8 cellular contexts compared by ENCODE assay signal in the genomic region with DNA sequence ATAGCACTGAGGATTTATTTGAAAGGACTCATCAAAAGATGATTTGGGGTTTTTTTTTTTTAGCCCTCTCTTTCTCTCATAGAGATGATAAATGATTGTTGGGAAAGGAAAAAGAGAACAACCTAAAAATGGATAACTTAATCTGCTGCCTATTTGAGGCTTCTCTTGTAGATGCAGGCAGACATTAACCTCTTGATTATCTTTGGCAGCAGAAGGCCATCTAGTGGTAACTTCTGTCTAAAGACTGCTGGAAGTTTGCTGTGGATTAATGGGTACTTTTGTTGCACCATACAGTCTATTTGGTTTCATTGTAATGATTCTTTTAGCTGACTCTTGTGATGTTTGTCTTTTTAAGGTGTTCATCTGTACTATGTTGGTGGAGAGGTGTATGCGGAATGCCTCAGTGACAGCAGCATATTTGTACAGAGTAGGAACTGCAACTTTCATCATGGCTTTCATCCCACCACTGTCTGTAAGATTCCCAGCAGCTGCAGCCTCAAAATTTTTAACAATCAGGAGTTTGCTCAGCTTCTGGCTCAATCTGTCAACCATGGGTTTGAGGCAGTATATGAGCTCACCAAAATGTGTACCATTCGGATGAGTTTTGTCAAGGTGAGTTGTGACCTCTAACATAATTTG. TPM values are rescaled to one million over a fixed set of nuclear protein-coding genes. Genes with fewer than 3 reads are reported as not detected.
A peak's percentile ranks its signal among the peaks of the same experiment; 100 is the strongest.
DNase-seq lines count a peak whose midpoint lies in the region; ATAC-seq and TF ChIP-seq lines count a peak whose summit lies in the region.

No MANE protein-coding gene starts in this region.

- ATAC-seq in HG03135 (IDR thresholded peaks at IDR 0.05; ENCODE audit: unreplicated experiment): peak; percentile 77
- ATAC-seq in PC-3: peak; percentile 79

- H2AFZ ChIP-seq in PC-3 (ENCODE audit: low read length): no peak overlapping the region

- no TSS peak for BruUV-seq in PC-3 (replicated peaks; lab: Mats Ljungman, UMichigan)

- no peak for TF ChIP-seq EP300 in ovary (IDR thresholded peaks at IDR 0.05)

- CTCF ChIA-PET in AG04449 (lab: Yijun Ruan, JAX): interaction anchor here (0.6 to 4.7 kb wide), 30 partner anchors 9 to 292 kb away, joined by 3 to 33 read pairs (median 4); a partner anchor contains a TSS
- CTCF ChIA-PET in PC-3 (lab: Charles Lee): interaction anchor here (0.7 kb wide), 2 partner anchors 31 to 54 kb away, joined by 3 to 7 read pairs; no protein-coding TSS in a partner anchor

- H3K36me3 ChIP-seq in PC-3 (ENCODE audit: low read depth, low read length): peaks cover 14% of the 10 kb centered on the region; the same call in 1 of the 2 replicates
- H3K36me3 ChIP-seq in ovary: no peaks in the 10 kb centered on the region

- POLR2A ChIA-PET in AG04449 (lab: Yijun Ruan, JAX) (no interaction called here), PC-3 (lab: Charles Lee; ENCODE audit: unreplicated experiment) (no interaction called here)

- no peak overlapping the region for H3K4me2 ChIP-seq in PC-3 (ENCODE audit: low read length)

- H3K79me2 ChIP-seq in PC-3 (ENCODE audit: low read length): no peaks in the 10 kb centered on the region

- no peaks in the 10 kb centered on the region for H3K9me2 ChIP-seq in PC-3 (replicated peaks; ENCODE audit: low read length)

- intact Hi-C loops in PC-3 (cut with micrococcal nuclease) (loop anchor here (1.0 to 5.0 kb wide), 4 partner anchors 52 to 229 kb away; no protein-coding TSS in a partner anchor), ovary (cut with DNase I) (loop anchor here in 1 of 4 donors (10.0 kb wide), 1 partner anchor 89 kb away; no protein-coding TSS in a partner anchor)

- H3K9ac ChIP-seq in PC-3 (ENCODE audit: low read length): no peak overlapping the region

- H3K4me3 ChIP-seq in AG04449 (ENCODE audit: low read depth, low read length) (no peak overlapping the region), GM12875 (ENCODE audit: low read depth, low read length) (no peak overlapping the region), PC-3 (ENCODE audit: low read length) (no peak overlapping the region), ovary (no peak overlapping the region)

- H3K27me3 ChIP-seq in PC-3 (ENCODE audit: low read length) (no peaks in the 10 kb centered on the region), ovary (no peaks in the 10 kb centered on the region)

- 90 to 94% (median 93%) methylated on average over 2 of the region's 2 CpGs for WGBS in ovary, 3 donors

- H3K27ac ChIP-seq in PC-3 (ENCODE audit: low read length): no peak overlapping the region
- no peak overlapping the region for H3K27ac ChIP-seq in ovary

- H3K9me3 ChIP-seq in PC-3 (ENCODE audit: low read length) (no peaks in the 10 kb centered on the region), ovary (no peaks in the 10 kb centered on the region)

- peaks cover 4% of the 10 kb centered on the region for H3F3A ChIP-seq in PC-3 (ENCODE audit: low read length, unreplicated experiment)

- H4K20me1 ChIP-seq in PC-3 (ENCODE audit: low read length): no peaks in the 10 kb centered on the region

- TF ChIP-seq POLR2A in erythroblast (IDR thresholded peaks at IDR 0.05; ENCODE audit: low read length) (no peak), ovary (IDR thresholded peaks at IDR 0.05) (no peak)

- no peaks in the 10 kb centered on the region for H3K4me1 ChIP-seq in PC-3 (ENCODE audit: insufficient read depth, low read length)
- H3K4me1 ChIP-seq in ovary (ENCODE audit: insufficient read depth): no peaks in the 10 kb centered on the region

- TF ChIP-seq CTCF in AG04449 (IDR thresholded peaks at IDR 0.05; ENCODE audit: insufficient read depth, low read length, missing control alignments) (peak; percentile 71), GM12875 (IDR thresholded peaks at IDR 0.05; ENCODE audit: borderline replicate concordance, insufficient read depth, low read depth, low read length) (peak; percentile 58; the same call in 1 of the 2 replicates), PC-3 (conservative IDR thresholded peaks at IDR 0.05; ENCODE audit: low read depth, low read length) (peak; percentile 75), ovary (IDR thresholded peaks at IDR 0.05) (peak in 2 of 3 donors; percentile 14 to 26)

- DNase-seq in AG04449 (ENCODE audit: low read depth, low spot score): peak; percentile 37
- peak; percentile 50 for DNase-seq in PC-3
- DNase-seq in erythroblast (lab: John Stamatoyannopoulos, UW): peak; percentile 59 to 60
- no peak for DNase-seq in ovary
- DNase-seq in epidermal melanocyte (ENCODE audit: insufficient read length, low spot score): no peak
- DNase-seq in T-helper 9 cell: no peak

RNA-seq across cellular contexts. Expression of a gene that starts 18.8 kb away (rescaled TPM):
- total RNA-seq in PC-3 (2014; rRNA removed) (not detected in 2 replicates), ovary (under 1 TPM in 1 of 7 donors, not detected in 6; 0.13 TPM)
- polyA plus RNA-seq in ovary: not detected

RNA-seq across cellular contexts. Expression of a gene that starts 41.5 kb away (rescaled TPM):
- total RNA-seq in PC-3 (2014; rRNA removed) (19.8 and 28.5 TPM in 2 replicates), ovary (100 to 1,000 TPM in 5 of 7 donors, 10 to 100 TPM in 2; 41.8 to 130 (median 112) TPM)
- polyA plus RNA-seq in ovary: 10 to 100 TPM; 20.3 to 33.7 TPM

Comparison
In these comparisons a context has a peak if more than half of its experiments do, and no peak if none do; other contexts are left out.
1. DNase-seq: peak in AG04449 (single experiment), PC-3 (single experiment) and erythroblast (2 of 2); none in ovary (0 of 5), epidermal melanocyte (single experiment) and T-helper 9 cell (single experiment).
2. CTCF ChIP-seq: peak in every context shown above with its lines; median percentile 75 in PC-3; 71 in AG04449; 58 in GM12875; 20 in ovary.